ENCODE assay signal across 7 cellular contexts in the genomic region with DNA sequence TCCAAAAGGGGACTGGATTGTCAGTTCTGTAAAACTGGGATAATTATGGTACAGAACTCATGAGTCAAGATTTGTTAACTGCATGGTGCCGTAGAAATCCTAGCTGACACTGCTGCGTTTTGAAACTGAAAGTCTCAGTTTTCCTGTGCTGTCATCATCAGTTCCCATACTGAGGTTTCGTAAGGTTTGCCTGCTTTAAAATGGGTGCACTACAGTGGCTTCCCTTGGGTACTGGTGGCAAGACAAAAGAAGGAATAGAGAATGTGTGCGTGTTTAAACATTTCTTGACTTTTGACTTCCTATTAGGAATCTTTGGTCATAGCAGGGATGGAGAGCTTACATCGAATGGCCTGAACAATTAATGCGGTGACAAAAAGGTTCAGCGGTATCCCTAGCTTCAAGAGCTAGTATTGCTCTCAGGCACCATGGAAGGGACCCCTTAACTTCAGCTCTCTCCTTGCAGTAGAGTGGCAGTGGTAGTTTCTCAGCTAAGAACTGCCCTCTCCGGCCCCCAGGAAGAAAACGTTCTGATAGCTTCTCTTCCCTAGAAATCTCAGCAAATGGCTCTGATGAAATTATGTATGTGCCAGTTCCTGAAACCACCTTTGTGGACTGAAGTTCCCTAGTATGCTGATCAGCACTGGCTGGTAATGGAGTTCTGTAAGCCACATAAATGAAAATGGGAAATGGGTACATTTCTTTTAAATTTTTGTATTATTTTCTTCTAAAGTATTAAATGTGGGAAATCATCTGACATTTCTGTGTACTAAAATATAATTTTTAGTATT. TPM values are rescaled to one million over a fixed set of nuclear protein-coding genes. Genes with fewer than 3 reads are reported as not detected.
DNase-seq lines count a peak whose midpoint lies in the region; ATAC-seq and TF ChIP-seq lines count a peak whose summit lies in the region.

No MANE protein-coding gene starts in this region.

- DNase-seq in WTC11 (ENCODE audit: low spot score) (no peak), DMS 273 treated with DMSO at 0.1 percent for 48 hours (lab: John Stamatoyannopoulos, UW) (no peak), NCI-H1694 (lab: John Stamatoyannopoulos, UW) (no peak)
- DNase-seq in activated CD4-positive, alpha-beta T cell treated with anti-CD3 and anti-CD28 coated beads, Interleukin-2, amount 10 ng/mL, durations not matched to agents 7 days and 5 days: no peak

- POLR2A ChIA-PET in WTC11 (lab: Charles Lee): no interaction called here
- POLR2A ChIA-PET in activated CD4-positive, alpha-beta T cell treated with anti-CD3 and anti-CD28 coated beads, Interleukin-2, amount 10 ng/mL, durations not matched to agents 7 days and 5 days (lab: Charles Lee): no interaction called here

- H3K4me3 Mint-ChIP-seq in WTC11: no peak overlapping the region
- H3K4me3 Mint-ChIP-seq in activated CD4-positive, alpha-beta T cell treated with anti-CD3 and anti-CD28 coated beads, Interleukin-2, amount 10 ng/mL, durations not matched to agents 7 days and 5 days: no peak overlapping the region

- H3K27me3 Mint-ChIP-seq in WTC11 (ENCODE audit: low read depth): no peaks in the 10 kb centered on the region
- no peaks in the 10 kb centered on the region for H3K27me3 Mint-ChIP-seq in activated CD4-positive, alpha-beta T cell treated with anti-CD3 and anti-CD28 coated beads, Interleukin-2, amount 10 ng/mL, durations not matched to agents 7 days and 5 days

- H3K9me3 Mint-ChIP-seq in WTC11: peaks cover 3% of the 10 kb centered on the region
- H3K9me3 Mint-ChIP-seq in activated CD4-positive, alpha-beta T cell treated with anti-CD3 and anti-CD28 coated beads, Interleukin-2, amount 10 ng/mL, durations not matched to agents 7 days and 5 days: no peaks in the 10 kb centered on the region

- CTCF ChIA-PET in WTC11 (lab: Charles Lee): interaction anchor here (0.9 to 2.5 kb wide), 5 partner anchors 12 to 74 kb away, joined by 3 to 9 read pairs (median 4); no protein-coding TSS in a partner anchor
- CTCF ChIA-PET in activated CD4-positive, alpha-beta T cell treated with anti-CD3 and anti-CD28 coated beads, Interleukin-2, amount 10 ng/mL, durations not matched to agents 7 days and 5 days (lab: Charles Lee): no interaction called here

- H3K36me3 Mint-ChIP-seq in WTC11: peaks cover 15% of the 10 kb centered on the region
- peaks cover 10% of the 10 kb centered on the region for H3K36me3 Mint-ChIP-seq in activated CD4-positive, alpha-beta T cell treated with anti-CD3 and anti-CD28 coated beads, Interleukin-2, amount 10 ng/mL, durations not matched to agents 7 days and 5 days (ENCODE audit: low read depth)

- H3K4me1 Mint-ChIP-seq in WTC11: peaks cover 60% of the 10 kb centered on the region
- peaks cover 14% of the 10 kb centered on the region for H3K4me1 Mint-ChIP-seq in activated CD4-positive, alpha-beta T cell treated with anti-CD3 and anti-CD28 coated beads, Interleukin-2, amount 10 ng/mL, durations not matched to agents 7 days and 5 days

- H3K36me3 ChIP-seq in neutrophil: no peaks in the 10 kb centered on the region

- peak overlapping the region; percentile 42 for H3K27ac ChIP-seq in neutrophil

- H3K27ac Mint-ChIP-seq in WTC11: peak overlapping the region; percentile 64; the same call in 1 of the 2 replicates
- no peak overlapping the region for H3K27ac Mint-ChIP-seq in activated CD4-positive, alpha-beta T cell treated with anti-CD3 and anti-CD28 coated beads, Interleukin-2, amount 10 ng/mL, durations not matched to agents 7 days and 5 days

- no peaks in the 10 kb centered on the region for H3K27me3 ChIP-seq in neutrophil

- H3K4me3 ChIP-seq in neutrophil (ENCODE audit: low read depth in 1 of 2, low read length in 1 of 2): no peak overlapping the region

- H3K9me3 ChIP-seq in neutrophil: no peaks in the 10 kb centered on the region

- TF ChIP-seq CTCF in WTC11 (IDR thresholded peaks at IDR 0.05): no peak
- TF ChIP-seq CTCF in neutrophil (IDR thresholded peaks at IDR 0.05): no peak

- H3K4me1 ChIP-seq in neutrophil (ENCODE audit: control insufficient read depth in 1 of 2, insufficient read depth in 1 of 2, low read depth in 1 of 2, low read length in 1 of 2): peaks cover 6 to 11% of the 10 kb centered on the region in 2 experiments

- ATAC-seq in GM18873 (IDR thresholded peaks at IDR 0.05; ENCODE audit: low FRiP score, unreplicated experiment): peak; percentile 64
- ATAC-seq in HG02798 (IDR thresholded peaks at IDR 0.05; ENCODE audit: poor library complexity, unreplicated experiment): peak; percentile 90
- ATAC-seq in WTC11: peak; percentile 75

TF ChIP-seq in WTC11, 78 proteins besides CTCF, POLR2A, EP300 and RAD21 (continues in another document):
- TF ChIP-seq, protein P1, sequence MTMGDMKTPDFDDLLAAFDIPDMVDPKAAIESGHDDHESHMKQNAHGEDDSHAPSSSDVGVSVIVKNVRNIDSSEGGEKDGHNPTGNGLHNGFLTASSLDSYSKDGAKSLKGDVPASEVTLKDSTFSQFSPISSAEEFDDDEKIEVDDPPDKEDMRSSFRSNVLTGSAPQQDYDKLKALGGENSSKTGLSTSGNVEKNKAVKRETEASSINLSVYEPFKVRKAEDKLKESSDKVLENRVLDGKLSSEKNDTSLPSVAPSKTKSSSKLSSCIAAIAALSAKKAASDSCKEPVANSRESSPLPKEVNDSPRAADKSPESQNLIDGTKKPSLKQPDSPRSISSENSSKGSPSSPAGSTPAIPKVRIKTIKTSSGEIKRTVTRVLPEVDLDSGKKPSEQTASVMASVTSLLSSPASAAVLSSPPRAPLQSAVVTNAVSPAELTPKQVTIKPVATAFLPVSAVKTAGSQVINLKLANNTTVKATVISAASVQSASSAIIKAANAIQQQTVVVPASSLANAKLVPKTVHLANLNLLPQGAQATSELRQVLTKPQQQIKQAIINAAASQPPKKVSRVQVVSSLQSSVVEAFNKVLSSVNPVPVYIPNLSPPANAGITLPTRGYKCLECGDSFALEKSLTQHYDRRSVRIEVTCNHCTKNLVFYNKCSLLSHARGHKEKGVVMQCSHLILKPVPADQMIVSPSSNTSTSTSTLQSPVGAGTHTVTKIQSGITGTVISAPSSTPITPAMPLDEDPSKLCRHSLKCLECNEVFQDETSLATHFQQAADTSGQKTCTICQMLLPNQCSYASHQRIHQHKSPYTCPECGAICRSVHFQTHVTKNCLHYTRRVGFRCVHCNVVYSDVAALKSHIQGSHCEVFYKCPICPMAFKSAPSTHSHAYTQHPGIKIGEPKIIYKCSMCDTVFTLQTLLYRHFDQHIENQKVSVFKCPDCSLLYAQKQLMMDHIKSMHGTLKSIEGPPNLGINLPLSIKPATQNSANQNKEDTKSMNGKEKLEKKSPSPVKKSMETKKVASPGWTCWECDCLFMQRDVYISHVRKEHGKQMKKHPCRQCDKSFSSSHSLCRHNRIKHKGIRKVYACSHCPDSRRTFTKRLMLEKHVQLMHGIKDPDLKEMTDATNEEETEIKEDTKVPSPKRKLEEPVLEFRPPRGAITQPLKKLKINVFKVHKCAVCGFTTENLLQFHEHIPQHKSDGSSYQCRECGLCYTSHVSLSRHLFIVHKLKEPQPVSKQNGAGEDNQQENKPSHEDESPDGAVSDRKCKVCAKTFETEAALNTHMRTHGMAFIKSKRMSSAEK (CRISPR knock-in tag; IDR thresholded peaks at IDR 0.05; ENCODE audit: borderline replicate concordance): no peak
- TF ChIP-seq, protein P2, sequence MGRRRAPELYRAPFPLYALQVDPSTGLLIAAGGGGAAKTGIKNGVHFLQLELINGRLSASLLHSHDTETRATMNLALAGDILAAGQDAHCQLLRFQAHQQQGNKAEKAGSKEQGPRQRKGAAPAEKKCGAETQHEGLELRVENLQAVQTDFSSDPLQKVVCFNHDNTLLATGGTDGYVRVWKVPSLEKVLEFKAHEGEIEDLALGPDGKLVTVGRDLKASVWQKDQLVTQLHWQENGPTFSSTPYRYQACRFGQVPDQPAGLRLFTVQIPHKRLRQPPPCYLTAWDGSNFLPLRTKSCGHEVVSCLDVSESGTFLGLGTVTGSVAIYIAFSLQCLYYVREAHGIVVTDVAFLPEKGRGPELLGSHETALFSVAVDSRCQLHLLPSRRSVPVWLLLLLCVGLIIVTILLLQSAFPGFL (CRISPR knock-in tag; IDR thresholded peaks at IDR 0.05; ENCODE audit: borderline replicate concordance): no peak
- TF ChIP-seq ZNF232 (CRISPR knock-in tag; IDR thresholded peaks at IDR 0.05): no peak
- TF ChIP-seq, protein P3, sequence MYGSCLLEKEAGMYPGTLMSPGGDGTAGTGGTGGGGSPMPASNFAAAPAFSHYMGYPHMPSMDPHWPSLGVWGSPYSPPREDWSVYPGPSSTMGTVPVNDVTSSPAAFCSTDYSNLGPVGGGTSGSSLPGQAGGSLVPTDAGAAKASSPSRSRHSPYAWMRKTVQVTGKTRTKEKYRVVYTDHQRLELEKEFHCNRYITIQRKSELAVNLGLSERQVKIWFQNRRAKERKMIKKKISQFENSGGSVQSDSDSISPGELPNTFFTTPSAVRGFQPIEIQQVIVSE (CRISPR knock-in tag; IDR thresholded peaks at IDR 0.05; ENCODE audit: borderline replicate concordance): no peak
- TF ChIP-seq, protein P4, sequence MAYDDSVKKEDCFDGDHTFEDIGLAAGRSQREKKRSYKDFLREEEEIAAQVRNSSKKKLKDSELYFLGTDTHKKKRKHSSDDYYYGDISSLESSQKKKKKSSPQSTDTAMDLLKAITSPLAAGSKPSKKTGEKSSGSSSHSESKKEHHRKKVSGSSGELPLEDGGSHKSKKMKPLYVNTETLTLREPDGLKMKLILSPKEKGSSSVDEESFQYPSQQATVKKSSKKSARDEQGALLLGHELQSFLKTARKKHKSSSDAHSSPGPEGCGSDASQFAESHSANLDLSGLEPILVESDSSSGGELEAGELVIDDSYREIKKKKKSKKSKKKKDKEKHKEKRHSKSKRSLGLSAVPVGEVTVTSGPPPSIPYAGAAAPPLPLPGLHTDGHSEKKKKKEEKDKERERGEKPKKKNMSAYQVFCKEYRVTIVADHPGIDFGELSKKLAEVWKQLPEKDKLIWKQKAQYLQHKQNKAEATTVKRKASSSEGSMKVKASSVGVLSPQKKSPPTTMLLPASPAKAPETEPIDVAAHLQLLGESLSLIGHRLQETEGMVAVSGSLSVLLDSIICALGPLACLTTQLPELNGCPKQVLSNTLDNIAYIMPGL (CRISPR knock-in tag; IDR thresholded peaks at IDR 0.05): no peak
- TF ChIP-seq, protein P5, sequence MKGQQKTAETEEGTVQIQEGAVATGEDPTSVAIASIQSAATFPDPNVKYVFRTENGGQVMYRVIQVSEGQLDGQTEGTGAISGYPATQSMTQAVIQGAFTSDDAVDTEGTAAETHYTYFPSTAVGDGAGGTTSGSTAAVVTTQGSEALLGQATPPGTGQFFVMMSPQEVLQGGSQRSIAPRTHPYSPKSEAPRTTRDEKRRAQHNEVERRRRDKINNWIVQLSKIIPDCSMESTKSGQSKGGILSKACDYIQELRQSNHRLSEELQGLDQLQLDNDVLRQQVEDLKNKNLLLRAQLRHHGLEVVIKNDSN (CRISPR knock-in tag; IDR thresholded peaks at IDR 0.05): no peak
- TF ChIP-seq ZNF416 (CRISPR knock-in tag; IDR thresholded peaks at IDR 0.05): no peak
- TF ChIP-seq GABPB1 (CRISPR knock-in tag; IDR thresholded peaks at IDR 0.05): no peak
- no peak for TF ChIP-seq ZNF263 (CRISPR knock-in tag; IDR thresholded peaks at IDR 0.05; ENCODE audit: low read depth)
- no peak for TF ChIP-seq MYBL2 (CRISPR knock-in tag; IDR thresholded peaks at IDR 0.05)

RNA-seq across cellular contexts. Expression of a gene that starts 28.9 kb away (rescaled TPM):
- total RNA-seq in WTC11 (2021): 41.8 to 46.8 TPM (median 44.3 TPM) in 3 replicates
- 10 to 100 TPM; 27.3 to 32.0 TPM for total RNA-seq in activated CD4-positive, alpha-beta T cell treated with anti-CD3 and anti-CD28 coated beads, Interleukin-2, amount 10 ng/mL, durations not matched to agents 7 days and 5 days
